1 cellular context compared by ENCODE assay signal in the genomic region with DNA sequence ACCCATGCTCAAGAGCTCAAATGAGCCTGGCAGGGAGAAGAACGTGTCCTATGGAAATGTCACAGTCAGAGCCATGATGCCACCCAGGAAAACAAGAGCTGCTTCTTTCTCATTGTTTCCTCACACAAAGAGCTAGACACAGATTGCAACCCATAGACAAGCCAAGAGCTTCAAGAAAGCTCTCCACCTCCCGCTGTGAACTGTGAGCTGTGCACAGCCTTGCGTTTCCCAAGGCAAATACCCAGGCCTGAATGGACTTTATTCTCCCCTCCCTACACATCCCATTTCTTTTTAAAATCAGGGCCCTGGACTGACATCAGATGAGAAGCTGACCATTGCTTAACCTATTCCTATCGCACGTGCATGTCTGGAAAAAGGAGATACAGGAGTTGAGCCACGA.
TF ChIP-seq lines count a peak whose summit lies in the region.

No MANE protein-coding gene starts in this region.

TF ChIP-seq in H1, 55 proteins besides CTCF, POLR2A, EP300 and RAD21 (continued from another document):
- TF ChIP-seq, protein P1, sequence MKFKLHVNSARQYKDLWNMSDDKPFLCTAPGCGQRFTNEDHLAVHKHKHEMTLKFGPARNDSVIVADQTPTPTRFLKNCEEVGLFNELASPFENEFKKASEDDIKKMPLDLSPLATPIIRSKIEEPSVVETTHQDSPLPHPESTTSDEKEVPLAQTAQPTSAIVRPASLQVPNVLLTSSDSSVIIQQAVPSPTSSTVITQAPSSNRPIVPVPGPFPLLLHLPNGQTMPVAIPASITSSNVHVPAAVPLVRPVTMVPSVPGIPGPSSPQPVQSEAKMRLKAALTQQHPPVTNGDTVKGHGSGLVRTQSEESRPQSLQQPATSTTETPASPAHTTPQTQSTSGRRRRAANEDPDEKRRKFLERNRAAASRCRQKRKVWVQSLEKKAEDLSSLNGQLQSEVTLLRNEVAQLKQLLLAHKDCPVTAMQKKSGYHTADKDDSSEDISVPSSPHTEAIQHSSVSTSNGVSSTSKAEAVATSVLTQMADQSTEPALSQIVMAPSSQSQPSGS (IDR thresholded peaks at IDR 0.05; ENCODE audit: low read length), result no peak
- TF ChIP-seq JUND (IDR thresholded peaks at IDR 0.05; ENCODE audit: low read length) (no peak), CREB1 (IDR thresholded peaks at IDR 0.05) (no peak), BRCA1 (IDR thresholded peaks at IDR 0.05; ENCODE audit: low read depth, low read length) (no peak), CHD2 (IDR thresholded peaks at IDR 0.05; ENCODE audit: low read length) (no peak), SRF (IDR thresholded peaks at IDR 0.05; ENCODE audit: low read depth, low read length) (no peak), ASH2L (IDR thresholded peaks at IDR 0.05; ENCODE audit: low read length) (no peak), SAP30 (IDR thresholded peaks at IDR 0.05; ENCODE audit: insufficient read depth, insufficient replicate concordance, low read length) (no peak), EGR1 (IDR thresholded peaks at IDR 0.05; ENCODE audit: borderline replicate concordance, low read depth, low read length) (no peak), SP2 (IDR thresholded peaks at IDR 0.05; ENCODE audit: low read length) (no peak), RNF2 (IDR thresholded peaks at IDR 0.05; ENCODE audit: borderline replicate concordance, low read depth, low read length, missing control alignments, poor library complexity, severe bottlenecking) (no peak), POU5F1 (IDR thresholded peaks at IDR 0.05; ENCODE audit: low read depth, low read length) (no peak), FOSL1 (IDR thresholded peaks at IDR 0.05; ENCODE audit: insufficient read depth, low read depth, low read length) (no peak), KDM1A (IDR thresholded peaks at IDR 0.05; ENCODE audit: borderline replicate concordance, low read length) (no peak), NRF1 (IDR thresholded peaks at IDR 0.05; ENCODE audit: low read depth, low read length) (no peak)
